7 cellular contexts compared by ENCODE assay signal in the genomic region with DNA sequence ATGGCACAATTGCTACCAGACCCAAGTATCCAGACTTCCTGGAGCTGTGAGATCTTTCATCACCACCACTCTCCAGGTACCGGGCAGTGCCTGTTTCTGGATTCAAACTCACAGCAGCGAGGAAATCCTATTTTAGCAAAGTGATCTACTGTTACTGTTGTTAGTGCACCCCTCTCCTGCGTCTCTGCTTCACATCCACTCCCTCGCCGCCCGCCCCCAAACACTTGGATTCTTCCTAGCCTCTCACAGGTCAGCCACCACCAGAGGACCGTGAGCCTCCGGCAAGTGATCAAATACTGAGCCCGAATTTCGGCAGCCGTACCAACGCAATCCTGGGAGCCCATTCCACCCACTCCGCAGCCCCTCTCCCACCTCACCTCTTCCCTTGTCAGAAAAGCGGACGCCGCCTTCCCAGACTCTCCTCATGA. TPM values are rescaled to one million over a fixed set of nuclear protein-coding genes. Genes with fewer than 3 reads are reported as not detected.
DNase-seq lines count a peak whose midpoint lies in the region; FAIRE-seq and TF ChIP-seq lines count a peak whose summit lies in the region.

No MANE protein-coding gene starts in this region.

- CTCF ChIA-PET in mammary epithelial cell (lab: Charles Lee; ENCODE audit: low non-redundant PET), result interaction anchor here (0.7 kb wide), 1 partner anchor 1706 kb away, joined by 3 read pairs; no protein-coding TSS in a partner anchor

- FAIRE-seq in H54 (lab: Jason Lieb, UNC) (peak; percentile 75), small intestine (lab: Jason Lieb, UNC) (no peak)

- no peak for TF ChIP-seq CTCF in GM12865 (IDR thresholded peaks at IDR 0.05; ENCODE audit: insufficient read depth, low read depth, low read length, missing control alignments)
- TF ChIP-seq CTCF in mammary epithelial cell (conservative IDR thresholded peaks at IDR 0.05 in 1 of 2, IDR thresholded peaks at IDR 0.05 in 1 of 2; ENCODE audit: extremely low read depth in 1 of 2, insufficient read depth in 1 of 2, low read depth in 1 of 2, low read length in 2 of 2), result peak in 1 of 2 donors; percentile 35

- H3K4me1 Mint-ChIP-seq in T-helper 2 cell treated with Interferon-gamma antibody and Interleukin-4, amounts not matched to agents 5 μg/mL and 100 μg/mL, for 36 hours (ENCODE audit: low read depth), result peaks cover 44% of the 10 kb centered on the region
- peaks cover 37 to 66% of the 10 kb centered on the region in 2 donors for H3K4me1 Mint-ChIP-seq in immature natural killer cell

- H3K4me2 ChIP-seq in mammary epithelial cell (ENCODE audit: insufficient read depth, low read depth, low read length), result peak overlapping the region; percentile 85

- intact Hi-C loops in mammary epithelial cell (cut with micrococcal nuclease), result loop anchor here (1.0 to 10.0 kb wide), 3 partner anchors 85 to 677 kb away; a partner anchor contains a TSS

- peaks cover 84% of the 10 kb centered on the region for H3K79me2 ChIP-seq in mammary epithelial cell (ENCODE audit: insufficient read depth, low read length)

- H3K27me3 ChIP-seq in mammary epithelial cell (ENCODE audit: insufficient read depth, low read length) (no peaks in the 10 kb centered on the region), small intestine (ENCODE audit: control insufficient read depth in 2 of 2, insufficient read depth in 2 of 2, low read length in 2 of 2) (no peaks in the 10 kb centered on the region)

- WGBS in mammary epithelial cell (ENCODE audit: low coverage, missing lambda C conversion rate), result 0% methylated on average over 16 of the region's 16 CpGs
- WGBS in small intestine, 3 donors, result 0 to 1% (median 0%) methylated on average over 16 of the region's 16 CpGs

- H3K4me3 Mint-ChIP-seq in T-helper 2 cell treated with Interferon-gamma antibody and Interleukin-4, amounts not matched to agents 5 μg/mL and 100 μg/mL, for 36 hours, result peak overlapping the region; percentile 99
- H3K4me3 Mint-ChIP-seq in immature natural killer cell, result peak overlapping the region; percentile 97 to 99 (median 98)

- H3K4me1 ChIP-seq in mammary epithelial cell (ENCODE audit: insufficient read depth, low read length), result peaks cover 10% of the 10 kb centered on the region
- H3K4me1 ChIP-seq in small intestine (ENCODE audit: control insufficient read depth in 2 of 2, insufficient read depth in 1 of 2, low read depth in 1 of 2, low read length in 1 of 2), result peaks cover 0 to 3% of the 10 kb centered on the region in 2 donors

- no peaks in the 10 kb centered on the region for H4K20me1 ChIP-seq in mammary epithelial cell (ENCODE audit: insufficient read depth, low read length)

- peaks cover 41% of the 10 kb centered on the region for H3K36me3 Mint-ChIP-seq in T-helper 2 cell treated with Interferon-gamma antibody and Interleukin-4, amounts not matched to agents 5 μg/mL and 100 μg/mL, for 36 hours (ENCODE audit: low read depth)
- H3K36me3 Mint-ChIP-seq in immature natural killer cell, result peaks cover 4% of the 10 kb centered on the region in 3 donors

- in situ Hi-C loops in mammary epithelial cell (cut with MboI; ENCODE audit: low sequenced_read_pairs in 2 of 2), result loop anchor here in 1 of 2 donors (25.0 kb wide), 1 partner anchor 1708 kb away; no protein-coding TSS in a partner anchor

- no peaks in the 10 kb centered on the region for H3K27me3 Mint-ChIP-seq in T-helper 2 cell treated with Interferon-gamma antibody and Interleukin-4, amounts not matched to agents 5 μg/mL and 100 μg/mL, for 36 hours (ENCODE audit: low read depth)
- peaks cover 4 to 9% (median 7%) of the 10 kb centered on the region in 3 donors for H3K27me3 Mint-ChIP-seq in immature natural killer cell (ENCODE audit: low read depth in 3 of 3)

- dilution Hi-C loops in mammary epithelial cell (cut with HindIII; ENCODE audit: low sequenced_read_pairs), result loop anchor here (5.0 kb wide), 1 partner anchor 87 kb away; a partner anchor contains a TSS

- H3K9me3 ChIP-seq in mammary epithelial cell (replicated peaks; ENCODE audit: insufficient read depth, low read length), result no peaks in the 10 kb centered on the region
- H3K9me3 ChIP-seq in small intestine (ENCODE audit: control insufficient read depth, low read depth), result no peaks in the 10 kb centered on the region

- TSS peak; percentile 68 for BruUV-seq in mammary epithelial cell (replicated peaks; lab: Mats Ljungman, UMichigan)

- TF ChIP-seq POLR2A in H54 (IDR thresholded peaks at IDR 0.05; ENCODE audit: low read depth, low read length), result no peak; the same call in 1 of the 2 replicates

- H3K27ac ChIP-seq in mammary epithelial cell (ENCODE audit: insufficient read depth, low read depth, low read length) (peak overlapping the region; percentile 98), small intestine (ENCODE audit: low read depth in 1 of 2, low read length in 1 of 2) (peak overlapping the region; percentile 93 to 100)

- H2AFZ ChIP-seq in mammary epithelial cell (ENCODE audit: low read depth, low read length), result peak overlapping the region; percentile 96

- peak overlapping the region; percentile 93 for H3K4me3 ChIP-seq in GM12865 (ENCODE audit: low read depth, low read length)
- H3K4me3 ChIP-seq in mammary epithelial cell (replicated peaks in 1 of 3; ENCODE audit: insufficient read depth in 1 of 3, low read depth in 2 of 3, low read length in 3 of 3), result peak overlapping the region; percentile 81 to 97 (median 87)
- peak overlapping the region; percentile 73 to 80 for H3K4me3 ChIP-seq in small intestine (ENCODE audit: low read depth in 1 of 2, low read length in 2 of 2)

- no peaks in the 10 kb centered on the region for H3K9me3 Mint-ChIP-seq in T-helper 2 cell treated with Interferon-gamma antibody and Interleukin-4, amounts not matched to agents 5 μg/mL and 100 μg/mL, for 36 hours
- H3K9me3 Mint-ChIP-seq in immature natural killer cell, result no peaks in the 10 kb centered on the region

- peak overlapping the region; percentile 99 for H3K9ac ChIP-seq in mammary epithelial cell (ENCODE audit: insufficient read depth, low read length)

- peak overlapping the region; percentile 98 for H3K27ac Mint-ChIP-seq in T-helper 2 cell treated with Interferon-gamma antibody and Interleukin-4, amounts not matched to agents 5 μg/mL and 100 μg/mL, for 36 hours
- peak overlapping the region; percentile 95 to 98 (median 97) for H3K27ac Mint-ChIP-seq in immature natural killer cell

- DNase-seq in GM12865 (ENCODE audit: low read depth) (peak; percentile 75), H54 (ENCODE audit: insufficient read length, low spot score) (peak; percentile 37), LHCN-M2 (ENCODE audit: low read depth) (peak; percentile 73), mammary epithelial cell (peak; percentile 69), immature natural killer cell (peak in 1 of 3 donors; percentile 67), small intestine (peak; percentile 59)
- DNase-seq in T-helper 2 cell treated with Interferon-gamma antibody and Interleukin-4, amounts not matched to agents 5 μg/mL and 100 μg/mL, for 36 hours (ENCODE audit: low spot score), result peak; percentile 55

- H3K36me3 ChIP-seq in mammary epithelial cell (ENCODE audit: insufficient read depth, low read length) (peaks cover 4% of the 10 kb centered on the region), small intestine (ENCODE audit: control insufficient read depth in 2 of 2, insufficient read depth in 2 of 2, low read length in 2 of 2) (no peaks in the 10 kb centered on the region)

RNA-seq across cellular contexts. Expression of a gene that starts 0.5 kb away (rescaled TPM):
- total RNA-seq in LHCN-M2 (2014; rRNA removed), result 10.2 and 10.3 TPM in 2 replicates
- polyA plus RNA-seq in LHCN-M2 (2012), result 3.4 TPM
- total RNA-seq in mammary epithelial cell, result 10 to 100 TPM in 1 of 2 donors, 1 to 10 TPM in 1; 8.2 to 14.5 TPM
- 6.1 TPM for polyA plus RNA-seq in mammary epithelial cell
- polyA minus RNA-seq in mammary epithelial cell, result 2.6 TPM
- polyA plus RNA-seq in immature natural killer cell, result 10 to 100 TPM in 1 of 3 donors, 1 to 10 TPM in 2; 6.0 to 12.0 (median 6.8) TPM
- polyA plus RNA-seq in small intestine, result 1 to 10 TPM; 5.1 to 8.6 (median 6.7) TPM

RNA-seq across cellular contexts. Expression of a gene that starts 0.6 kb away (rescaled TPM):
- total RNA-seq in LHCN-M2 (2014; rRNA removed) (64.1 and 90.8 TPM in 2 replicates), mammary epithelial cell (10 to 100 TPM in 1 of 2 donors, 1 to 10 TPM in 1; 1.7 to 29.8 TPM)
- 15.1 TPM for polyA plus RNA-seq in LHCN-M2 (2012)
- polyA plus RNA-seq in mammary epithelial cell (16.9 TPM), immature natural killer cell (1 to 10 TPM; 1.6 to 2.7 (median 2.6) TPM), small intestine (10 to 100 TPM in 1 of 3 donors, under 1 TPM in 2; 0.81 to 16.0 (median 0.89) TPM)
- 5.4 TPM for polyA minus RNA-seq in mammary epithelial cell
